8 cellular contexts compared by ENCODE assay signal in genomic region chr11:2194877-2195755, GRCh38. TPM values are rescaled to one million over a fixed set of nuclear protein-coding genes. Genes with fewer than 3 reads are reported as not detected.
A peak's percentile ranks its signal among the peaks of the same experiment; 100 is the strongest.
DNase-seq lines count a peak whose midpoint lies in the region; ATAC-seq and TF ChIP-seq lines count a peak whose summit lies in the region.

No MANE protein-coding gene starts in this region.

- CTCF ChIA-PET in activated B cell treated with CpG ODN at 0.5 μM for 24 hours (lab: Charles Lee): interaction anchor here (1.0 to 6.8 kb wide), 4 partner anchors 30 to 225 kb away, joined by 3 to 47 read pairs (median 11); no protein-coding TSS in a partner anchor
- CTCF ChIA-PET in naive thymus-derived CD4-positive, alpha-beta T cell (lab: Charles Lee): interaction anchor here (0.6 to 2.0 kb wide), 6 partner anchors 102 to 343 kb away, joined by 3 to 11 read pairs (median 3); no protein-coding TSS in a partner anchor

- H3K4me1 Mint-ChIP-seq in activated B cell treated with CpG ODN at 0.5 μM for 24 hours: peaks cover 19% of the 10 kb centered on the region
- no peaks in the 10 kb centered on the region for H3K4me1 Mint-ChIP-seq in chondrocyte (ENCODE audit: low read depth)
- peaks cover 6 to 22% (median 16%) of the 10 kb centered on the region in 7 donors for H3K4me1 Mint-ChIP-seq in naive thymus-derived CD4-positive, alpha-beta T cell

- intact Hi-C loops in activated B cell treated with CpG ODN at 0.5 μM for 24 hours (cut with micrococcal nuclease): loop anchor here (1.0 to 10.0 kb wide), 2 partner anchors 336 to 690 kb away; partner anchors contain the start of gene CDKN1C
- intact Hi-C loops in naive thymus-derived CD4-positive, alpha-beta T cell (cut with micrococcal nuclease): loop anchor here (5.0 kb wide), 2 partner anchors 47 to 337 kb away; no protein-coding TSS in a partner anchor

- H3K27ac Mint-ChIP-seq in activated B cell treated with CpG ODN at 0.5 μM for 24 hours: no peak overlapping the region
- H3K27ac Mint-ChIP-seq in chondrocyte (ENCODE audit: unreplicated experiment): no peak overlapping the region
- no peak overlapping the region for H3K27ac Mint-ChIP-seq in naive thymus-derived CD4-positive, alpha-beta T cell

- no peak for ATAC-seq in activated B cell treated with CpG ODN at 0.5 μM for 24 hours (ENCODE audit: low read depth)
- no peak for ATAC-seq in naive thymus-derived CD4-positive, alpha-beta T cell
- ATAC-seq in HG03565 (IDR thresholded peaks at IDR 0.05; ENCODE audit: unreplicated experiment): no peak
- ATAC-seq in HG02571 (IDR thresholded peaks at IDR 0.05; ENCODE audit: unreplicated experiment): no peak
- no peak for ATAC-seq in HG02623 (IDR thresholded peaks at IDR 0.05; ENCODE audit: unreplicated experiment)

- peak; percentile 80 for DNase-seq in COR-L47 (lab: John Stamatoyannopoulos, UW)
- DNase-seq in HUDEP-2 (lab: John Stamatoyannopoulos, UW; ENCODE audit: unreplicated experiment in 76 of 76): peak in 42 of 76 experiments; percentile 1 to 54 (median 19)
- DNase-seq in activated B cell treated with CpG ODN at 0.5 μM for 24 hours: peak; percentile 45
- DNase-seq in chondrocyte (ENCODE audit: low spot score): no peak
- peak in 8 of 9 donors; percentile 19 to 65 (median 40) for DNase-seq in naive thymus-derived CD4-positive, alpha-beta T cell

- no peaks in the 10 kb centered on the region for H3K36me3 ChIP-seq in naive thymus-derived CD4-positive, alpha-beta T cell (ENCODE audit: control insufficient read depth in 2 of 3, insufficient read depth in 3 of 3, low read length in 3 of 3)

- peaks cover 0 to 4% of the 10 kb centered on the region in 2 donors for H3K4me1 ChIP-seq in naive thymus-derived CD4-positive, alpha-beta T cell (ENCODE audit: control insufficient read depth in 2 of 2, insufficient read depth in 2 of 2, low read length in 2 of 2)

- POLR2A ChIA-PET in activated B cell treated with CpG ODN at 0.5 μM for 24 hours (lab: Charles Lee): no interaction called here
- POLR2A ChIA-PET in naive thymus-derived CD4-positive, alpha-beta T cell (lab: Charles Lee): no interaction called here

- no peak overlapping the region for H3K27ac ChIP-seq in naive thymus-derived CD4-positive, alpha-beta T cell (ENCODE audit: low read depth, low read length)

- H3K27me3 Mint-ChIP-seq in activated B cell treated with CpG ODN at 0.5 μM for 24 hours: peaks cover 12% of the 10 kb centered on the region
- H3K27me3 Mint-ChIP-seq in chondrocyte (ENCODE audit: low read depth): peaks cover 28% of the 10 kb centered on the region
- H3K27me3 Mint-ChIP-seq in naive thymus-derived CD4-positive, alpha-beta T cell: peaks cover 4 to 17% (median 13%) of the 10 kb centered on the region in 5 donors

- TF ChIP-seq CTCF in activated B cell treated with CpG ODN at 0.5 μM for 24 hours (IDR thresholded peaks at IDR 0.05) (no peak), chondrocyte (IDR thresholded peaks at IDR 0.05) (peak; percentile 91)

- no peak overlapping the region for H3K4me3 ChIP-seq in naive thymus-derived CD4-positive, alpha-beta T cell (ENCODE audit: low read length)

- H3K4me3 Mint-ChIP-seq in activated B cell treated with CpG ODN at 0.5 μM for 24 hours: no peak overlapping the region
- no peak overlapping the region for H3K4me3 Mint-ChIP-seq in chondrocyte (ENCODE audit: unreplicated experiment)
- H3K4me3 Mint-ChIP-seq in naive thymus-derived CD4-positive, alpha-beta T cell: no peak overlapping the region

- H3K9me3 ChIP-seq in naive thymus-derived CD4-positive, alpha-beta T cell (ENCODE audit: control insufficient read depth in 2 of 3, low read length in 3 of 3): no peaks in the 10 kb centered on the region

- H3K36me3 Mint-ChIP-seq in activated B cell treated with CpG ODN at 0.5 μM for 24 hours (ENCODE audit: low read depth): no peaks in the 10 kb centered on the region
- no peaks in the 10 kb centered on the region for H3K36me3 Mint-ChIP-seq in chondrocyte (ENCODE audit: low read depth)
- no peaks in the 10 kb centered on the region for H3K36me3 Mint-ChIP-seq in naive thymus-derived CD4-positive, alpha-beta T cell

- no peaks in the 10 kb centered on the region for H3K27me3 ChIP-seq in naive thymus-derived CD4-positive, alpha-beta T cell (ENCODE audit: control insufficient read depth in 2 of 2, insufficient read depth in 2 of 2, low read length in 2 of 2)

- H3K9me3 Mint-ChIP-seq in activated B cell treated with CpG ODN at 0.5 μM for 24 hours: no peaks in the 10 kb centered on the region
- no peaks in the 10 kb centered on the region for H3K9me3 Mint-ChIP-seq in chondrocyte (ENCODE audit: low read depth)
- H3K9me3 Mint-ChIP-seq in naive thymus-derived CD4-positive, alpha-beta T cell: peaks cover 0 to 3% (median 0%) of the 10 kb centered on the region in 11 donors

RNA-seq across cellular contexts. Expression of gene TH, which starts 23.5 kb away (rescaled TPM):
- total RNA-seq in activated B cell treated with CpG ODN at 0.5 μM for 24 hours: not detected in 2 replicates
- not detected in 3 replicates for total RNA-seq in chondrocyte
- total RNA-seq in naive thymus-derived CD4-positive, alpha-beta T cell: not detected
- polyA plus RNA-seq in naive thymus-derived CD4-positive, alpha-beta T cell: not detected

RNA-seq across cellular contexts. Expression of gene INS, which starts 34.1 kb away (rescaled TPM):
- total RNA-seq in activated B cell treated with CpG ODN at 0.5 μM for 24 hours (not detected in 2 replicates), chondrocyte (not detected in 3 replicates)
- not detected for total RNA-seq in naive thymus-derived CD4-positive, alpha-beta T cell
- polyA plus RNA-seq in naive thymus-derived CD4-positive, alpha-beta T cell: not detected

RNA-seq across cellular contexts. Expression of gene IGF2, which starts 55.9 kb away (rescaled TPM):
- total RNA-seq in activated B cell treated with CpG ODN at 0.5 μM for 24 hours (not detected in 2 replicates), chondrocyte (107 to 716 TPM (median 110 TPM) in 3 replicates)
- under 1 TPM in 1 of 5 experiments, not detected in 4; 0.36 TPM for total RNA-seq in naive thymus-derived CD4-positive, alpha-beta T cell
- polyA plus RNA-seq in naive thymus-derived CD4-positive, alpha-beta T cell: not detected

Comparison
In these comparisons a context has a peak if more than half of its experiments do, and no peak if none do; other contexts are left out.
1. RNA of gene IGF2, which starts 55.9 kb away (total RNA-seq): 107 to 716 TPM in chondrocyte; 0.36 TPM in naive thymus-derived CD4-positive, alpha-beta T cell and not detected in activated B cell treated with CpG ODN at 0.5 μM for 24 hours; every median in the first group is over 10 times any median in the second.